ENCODE assay signal across 10 cellular contexts in the genomic region with DNA sequence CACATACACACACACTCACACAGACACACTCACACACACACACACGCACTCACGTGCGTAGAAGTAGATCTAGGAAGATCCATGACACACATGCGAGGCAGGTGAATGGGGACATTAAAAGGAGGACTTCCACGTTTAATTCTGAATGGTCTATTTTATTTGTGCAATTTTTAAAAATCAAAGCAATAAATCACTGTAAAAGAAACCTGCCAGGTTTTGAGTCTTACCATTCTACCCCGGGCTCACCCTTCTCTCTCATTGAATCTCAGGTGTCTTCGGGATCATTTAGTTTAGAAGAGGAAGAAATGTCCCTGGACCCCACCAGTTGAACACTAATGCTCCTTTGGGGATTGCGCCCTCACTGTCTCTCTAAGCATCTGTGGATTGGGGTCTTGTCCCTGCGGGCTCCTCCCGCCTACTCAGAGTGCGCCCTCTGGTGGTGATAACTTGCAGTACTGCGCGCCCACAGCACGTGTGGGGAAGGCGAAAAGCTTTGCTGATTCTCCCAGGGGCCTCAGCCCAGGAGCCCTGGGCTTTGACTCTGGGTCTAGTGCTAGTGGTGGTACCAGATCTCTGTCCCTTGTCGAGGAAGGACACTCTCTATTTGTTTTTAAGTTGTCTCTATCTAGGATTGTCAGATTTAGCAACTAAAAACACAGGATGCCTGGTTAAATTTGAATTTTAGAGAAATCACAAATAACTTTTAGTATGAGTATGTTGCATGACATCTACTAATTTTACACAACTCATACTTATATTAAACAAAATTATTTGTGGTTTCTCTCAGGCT. TPM values are rescaled to one million over a fixed set of nuclear protein-coding genes. Genes with fewer than 3 reads are reported as not detected.
A peak's percentile ranks its signal among the peaks of the same experiment; 100 is the strongest.
DNase-seq lines count a peak whose midpoint lies in the region; ATAC-seq, FAIRE-seq and TF ChIP-seq lines count a peak whose summit lies in the region.
"Had no signal": no experiment of that assay in that cellular context is flagged by ENCODE, and none has a peak within 500 bp of the region (broad histone marks: within the 10 kb centered on the region; RNA-seq: fewer than 3 reads in every experiment).

No MANE protein-coding gene starts in this region.

- DNase-seq in GM13976 (ENCODE audit: low spot score): peak; percentile 68
- peak; percentile 55 for DNase-seq in OCI-LY7 (ENCODE audit: low spot score)
- DNase-seq in activated naive CD8-positive, alpha-beta T cell treated with anti-CD3 and anti-CD28 coated beads, Interleukin-2, amount 50 U/mL, for 24 hours: peak; percentile 62
- DNase-seq in islet precursor cell: peak; percentile 78
- DNase-seq in stimulated activated effector memory CD8-positive, alpha-beta T cell treated with anti-CD3 and anti-CD28 coated beads, Interleukin-12 subunit alpha, Interleukin-12 subunit beta, amount 100 ng/mL, for 72 hours (ENCODE audit: low spot score in 2 of 2): peak; percentile 22 to 72
- DNase-seq in RCC 7860 (ENCODE audit: low spot score): no peak
- DNase-seq: stimulated activated naive B cell treated with anti-CD40 and anti-IgM and Interleukin-4, amounts not matched to agents 10 μg/mL and 1 μg/mL and 100 μg/mL, for 72 hours had no signal

- H3K4me2 ChIP-seq in OCI-LY7 (ENCODE audit: low read length): no peak overlapping the region

- H3K4me1 Mint-ChIP-seq in activated naive CD8-positive, alpha-beta T cell treated with anti-CD3 and anti-CD28 coated beads, Interleukin-2, amount 50 U/mL, for 24 hours: no peaks in the 10 kb centered on the region
- no peaks in the 10 kb centered on the region for H3K4me1 Mint-ChIP-seq in stimulated activated effector memory CD8-positive, alpha-beta T cell treated with anti-CD3 and anti-CD28 coated beads, Interleukin-12 subunit alpha, Interleukin-12 subunit beta, amount 100 ng/mL, for 72 hours
- H3K4me1 Mint-ChIP-seq: stimulated activated naive B cell treated with anti-CD40 and anti-IgM and Interleukin-4, amounts not matched to agents 10 μg/mL and 1 μg/mL and 100 μg/mL, for 72 hours had no signal

- no peak overlapping the region for H3K4me3 ChIP-seq in OCI-LY7 (ENCODE audit: low read depth, low read length, poor library complexity, severe bottlenecking)

- H2AFZ ChIP-seq in OCI-LY7 (ENCODE audit: low read length): no peak overlapping the region

- H3K36me3 ChIP-seq in OCI-LY7 (ENCODE audit: insufficient read depth, low read length): no peaks in the 10 kb centered on the region

- H3K79me2 ChIP-seq in OCI-LY7 (ENCODE audit: insufficient read depth, low read depth, low read length): no peaks in the 10 kb centered on the region

- no peak overlapping the region for H3K27ac Mint-ChIP-seq in activated naive CD8-positive, alpha-beta T cell treated with anti-CD3 and anti-CD28 coated beads, Interleukin-2, amount 50 U/mL, for 24 hours
- H3K27ac Mint-ChIP-seq in stimulated activated effector memory CD8-positive, alpha-beta T cell treated with anti-CD3 and anti-CD28 coated beads, Interleukin-12 subunit alpha, Interleukin-12 subunit beta, amount 100 ng/mL, for 72 hours: no peak overlapping the region
- H3K27ac Mint-ChIP-seq: dendritic cell treated with granulocyte-macrophage colony-stimulating factor and Interleukin-4, amounts not matched to agents 40 ng/mL and 50 ng/mL, for 4 days; stimulated activated naive B cell treated with anti-CD40 and anti-IgM and Interleukin-4, amounts not matched to agents 10 μg/mL and 1 μg/mL and 100 μg/mL, for 72 hours had no signal

- H3K36me3 Mint-ChIP-seq in activated naive CD8-positive, alpha-beta T cell treated with anti-CD3 and anti-CD28 coated beads, Interleukin-2, amount 50 U/mL, for 24 hours (ENCODE audit: low read depth): peaks cover 11% of the 10 kb centered on the region
- H3K36me3 Mint-ChIP-seq in stimulated activated effector memory CD8-positive, alpha-beta T cell treated with anti-CD3 and anti-CD28 coated beads, Interleukin-12 subunit alpha, Interleukin-12 subunit beta, amount 100 ng/mL, for 72 hours: no peaks in the 10 kb centered on the region

- peaks cover 13% of the 10 kb centered on the region for H3K27me3 Mint-ChIP-seq in activated naive CD8-positive, alpha-beta T cell treated with anti-CD3 and anti-CD28 coated beads, Interleukin-2, amount 50 U/mL, for 24 hours

- ATAC-seq in activated naive CD8-positive, alpha-beta T cell treated with anti-CD3 and anti-CD28 coated beads, Interleukin-2, amount 50 U/mL, for 24 hours: no peak
- ATAC-seq in stimulated activated effector memory CD8-positive, alpha-beta T cell treated with anti-CD3 and anti-CD28 coated beads, Interleukin-12 subunit alpha, Interleukin-12 subunit beta, amount 100 ng/mL, for 72 hours: no peak
- no peak for ATAC-seq in HG02852 (IDR thresholded peaks at IDR 0.05; ENCODE audit: unreplicated experiment)

- POLR2A ChIA-PET in OCI-LY7 (lab: Charles Lee): no interaction called here

- H3K27ac ChIP-seq in 22Rv1 (no peak overlapping the region), OCI-LY7 (ENCODE audit: low read depth, low read length, poor library complexity, severe bottlenecking) (no peak overlapping the region)

- no peak for FAIRE-seq in RCC 7860 (lab: Jason Lieb, UNC)

- H3K9me3 ChIP-seq in OCI-LY7 (ENCODE audit: low read length): 0 out of 2 replicates have a peak, but pooled peaks cover 3% of the 10 kb centered on the region

- CTCF ChIA-PET in OCI-LY7 (lab: Charles Lee; ENCODE audit: unreplicated experiment): interaction anchor here (0.6 kb wide), 1 partner anchor 753 kb away, joined by 3 read pairs; no protein-coding TSS in a partner anchor

- peak; percentile 90 for TF ChIP-seq CTCF in 22Rv1 (IDR thresholded peaks at IDR 0.05)
- peak; percentile 60 for TF ChIP-seq CTCF in GM13976 (IDR thresholded peaks at IDR 0.05; ENCODE audit: borderline replicate concordance, control extremely low read depth, extremely low read depth, insufficient read depth, missing control alignments)
- peak; percentile 94 for TF ChIP-seq CTCF in OCI-LY7 (conservative IDR thresholded peaks at IDR 0.05; ENCODE audit: low read length)

- H4K20me1 ChIP-seq in OCI-LY7 (ENCODE audit: insufficient read depth, low read length): no peaks in the 10 kb centered on the region

- intact Hi-C loops in OCI-LY7 (cut with micrococcal nuclease; ENCODE audit: unreplicated experiment): no loop called here

- in situ Hi-C loops in GM13976 (cut with MboI; ENCODE audit: low sequenced_read_pairs, unreplicated experiment): no loop called here

- no peaks in the 10 kb centered on the region for H3K9me2 ChIP-seq in OCI-LY7 (ENCODE audit: insufficient read depth, low read length)

- H3K9me3 Mint-ChIP-seq in activated naive CD8-positive, alpha-beta T cell treated with anti-CD3 and anti-CD28 coated beads, Interleukin-2, amount 50 U/mL, for 24 hours: peaks cover 36% of the 10 kb centered on the region
- H3K9me3 Mint-ChIP-seq in stimulated activated effector memory CD8-positive, alpha-beta T cell treated with anti-CD3 and anti-CD28 coated beads, Interleukin-12 subunit alpha, Interleukin-12 subunit beta, amount 100 ng/mL, for 72 hours: peaks cover 8% of the 10 kb centered on the region

- H3K4me3 Mint-ChIP-seq in activated naive CD8-positive, alpha-beta T cell treated with anti-CD3 and anti-CD28 coated beads, Interleukin-2, amount 50 U/mL, for 24 hours: no peak overlapping the region
- H3K4me3 Mint-ChIP-seq in stimulated activated effector memory CD8-positive, alpha-beta T cell treated with anti-CD3 and anti-CD28 coated beads, Interleukin-12 subunit alpha, Interleukin-12 subunit beta, amount 100 ng/mL, for 72 hours: no peak overlapping the region
- H3K4me3 Mint-ChIP-seq: dendritic cell treated with granulocyte-macrophage colony-stimulating factor and Interleukin-4, amounts not matched to agents 40 ng/mL and 50 ng/mL, for 4 days; stimulated activated naive B cell treated with anti-CD40 and anti-IgM and Interleukin-4, amounts not matched to agents 10 μg/mL and 1 μg/mL and 100 μg/mL, for 72 hours had no signal

- no peaks in the 10 kb centered on the region for H3K4me1 ChIP-seq in OCI-LY7 (ENCODE audit: insufficient read depth, low read length, poor library complexity, severe bottlenecking)

- no TSS peak for BruUV-seq in OCI-LY7 (replicated peaks; lab: Mats Ljungman, UMichigan)

RNA-seq across cellular contexts. Expression of gene BOD1, which starts 34.8 kb away (rescaled TPM):
- total RNA-seq in OCI-LY7 (2014; rRNA removed; shearing (Covaris generic)): 53.1 and 54.3 TPM in 2 replicates
- 38.8 and 44.9 TPM in 2 replicates for total RNA-seq in OCI-LY7 (2022)
